In the genomic region with DNA sequence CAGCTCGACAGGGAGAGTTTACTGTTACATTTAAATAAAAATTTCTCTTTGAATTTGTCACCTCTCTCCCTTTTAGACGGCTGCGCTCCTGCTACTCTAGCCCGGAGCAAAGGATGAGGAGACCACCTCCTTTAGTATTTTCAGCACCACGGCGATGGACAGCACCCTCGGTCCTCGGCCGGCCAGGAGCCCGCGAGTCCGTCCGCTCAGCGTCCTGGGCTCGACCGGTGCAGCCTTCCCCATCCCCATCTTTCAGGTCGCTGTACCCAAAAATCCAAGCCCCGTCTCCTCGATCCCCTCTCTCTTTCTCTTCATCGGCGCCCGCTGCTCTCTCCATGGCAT, we compare ENCODE assay signal across 8 cellular contexts. TPM values are rescaled to one million over a fixed set of nuclear protein-coding genes. Genes with fewer than 3 reads are reported as not detected.
DNase-seq lines count a peak whose midpoint lies in the region; ATAC-seq, FAIRE-seq and TF ChIP-seq lines count a peak whose summit lies in the region.

No MANE protein-coding gene starts in this region.

- H3K36me3 ChIP-seq in endothelial cell of umbilical vein (ENCODE audit: control insufficient read depth in 2 of 2, extremely low read depth in 1 of 2, insufficient read depth in 2 of 2, low read length in 2 of 2): no peaks in the 10 kb centered on the region
- H3K36me3 ChIP-seq in mesodermal cell (ENCODE audit: control insufficient read depth, insufficient read depth, low read length): no peaks in the 10 kb centered on the region

- no peak overlapping the region for H3K27ac ChIP-seq in endothelial cell of umbilical vein (ENCODE audit: insufficient read depth, low read depth, low read length)
- H3K27ac ChIP-seq in mesodermal cell (ENCODE audit: low read depth, low read length, severe bottlenecking): no peak overlapping the region

- H3K9me3 ChIP-seq in endothelial cell of umbilical vein (replicated peaks; ENCODE audit: control insufficient read depth, insufficient read depth, low read length): no peaks in the 10 kb centered on the region
- no peaks in the 10 kb centered on the region for H3K9me3 ChIP-seq in mesodermal cell (ENCODE audit: control insufficient read depth, low read length)

- 0 to 2% methylated on average over 18 to 21 of the region's 22 CpGs for WGBS in mesodermal cell (ENCODE audit: insufficient coverage in 2 of 2), 2 experiments

- no peaks in the 10 kb centered on the region for H3K9me1 ChIP-seq in endothelial cell of umbilical vein (replicated peaks; ENCODE audit: control insufficient read depth, extremely low read depth, insufficient read depth, low read length)

- no peaks in the 10 kb centered on the region for H4K20me1 ChIP-seq in endothelial cell of umbilical vein (replicated peaks; ENCODE audit: control insufficient read depth, extremely low read depth, insufficient read depth, low read length)

- peak; percentile 66 for ATAC-seq in Right ventricle myocardium inferior

- no peak for FAIRE-seq in endothelial cell of umbilical vein (lab: Jason Lieb, UNC)

- H3K9ac ChIP-seq in endothelial cell of umbilical vein (replicated peaks; ENCODE audit: extremely low read depth, insufficient read depth, low read length): no peak overlapping the region

- TF ChIP-seq CTCF in endothelial cell of umbilical vein (IDR thresholded peaks at IDR 0.05; ENCODE audit: extremely low read depth in 1 of 2, insufficient read depth in 1 of 2, low read depth in 1 of 2, low read length in 2 of 2): no peak

- intact Hi-C loops in Right ventricle myocardium inferior (cut with DNase I) (no loop called here), cardiac septum (cut with DNase I) (no loop called here), endothelial cell of umbilical vein (cut with micrococcal nuclease) (no loop called here)

- no peaks in the 10 kb centered on the region for H3K79me2 ChIP-seq in endothelial cell of umbilical vein (ENCODE audit: control insufficient read depth, insufficient read depth, low read length)

- CTCF ChIA-PET in endothelial cell of umbilical vein (lab: Charles Lee): no interaction called here

- no TSS peak for BruUV-seq in endothelial cell of umbilical vein (replicated peaks; lab: Mats Ljungman, UMichigan)

- POLR2A ChIA-PET in endothelial cell of umbilical vein (lab: Charles Lee): no interaction called here

- H3K27me3 ChIP-seq in endothelial cell of umbilical vein (ENCODE audit: control insufficient read depth in 2 of 2, insufficient read depth in 2 of 2, low read length in 2 of 2): peaks cover 32 to 50% of the 10 kb centered on the region in 2 experiments

- H3K4me1 ChIP-seq in endothelial cell of umbilical vein (ENCODE audit: control insufficient read depth, extremely low read depth, insufficient read depth, low read length) (peaks cover 4% of the 10 kb centered on the region), mesodermal cell (ENCODE audit: control insufficient read depth, insufficient read depth, low read length, poor library complexity, severe bottlenecking) (peaks cover 8% of the 10 kb centered on the region)

- dilution Hi-C loops in endothelial cell of umbilical vein (cut with MboI; ENCODE audit: extremely low pct_ligation_motif_present, low sequenced_read_pairs): no loop called here

- H3K4me2 ChIP-seq in endothelial cell of umbilical vein (ENCODE audit: insufficient read depth, low read length): no peak overlapping the region

- DNase-seq in Right ventricle myocardium inferior (ENCODE audit: missing footprints) (no peak), cardiac septum (ENCODE audit: low spot score) (no peak), endothelial cell of umbilical vein (ENCODE audit: low read depth, low spot score) (peak; percentile 19), kidney glomerular epithelial cell (lab: John Stamatoyannopoulos, UW) (no peak), D341Med (ENCODE audit: low spot score) (no peak), NCI-H2081 (lab: John Stamatoyannopoulos, UW) (no peak)
- no peak for DNase-seq in stimulated activated CD4-positive, alpha-beta T cell treated with anti-CD3 and anti-CD28 coated beads, Interleukin-4, amount 100 ng/mL, for 24 hours

- H3K4me3 ChIP-seq in endothelial cell of umbilical vein (replicated peaks in 1 of 3; ENCODE audit: insufficient read depth in 1 of 3, low read depth in 1 of 3, low read length in 3 of 3) (no peak overlapping the region), mesodermal cell (ENCODE audit: extremely low read depth, insufficient read depth, low read length, poor library complexity, severe bottlenecking) (peak overlapping the region; percentile 56)

- H2AFZ ChIP-seq in endothelial cell of umbilical vein (ENCODE audit: low read depth, low read length): no peak overlapping the region

- no peak for TF ChIP-seq POLR2A in endothelial cell of umbilical vein (IDR thresholded peaks at IDR 0.05; ENCODE audit: low read depth, low read length)

TF ChIP-seq in endothelial cell of umbilical vein, 7 proteins besides CTCF, POLR2A, EP300 and RAD21:
- TF ChIP-seq FOS (IDR thresholded peaks at IDR 0.05; ENCODE audit: borderline replicate concordance, insufficient read depth, low read length) (no peak), JUN (IDR thresholded peaks at IDR 0.05; ENCODE audit: borderline replicate concordance, insufficient read depth, insufficient read length, low read depth) (no peak)

RNA-seq across cellular contexts. Expression of a gene that starts 0.8 kb away (rescaled TPM):
- not detected for total RNA-seq in Right ventricle myocardium inferior
- 0.24 TPM for total RNA-seq in cardiac septum
- total RNA-seq in endothelial cell of umbilical vein: not detected in 2 replicates
- polyA plus RNA-seq in endothelial cell of umbilical vein: not detected in 2 replicates
- not detected in 2 replicates for polyA plus RNA-seq in endothelial cell of umbilical vein (2011; cell fraction: cytosol; rRNA removed)
- not detected in 2 replicates for polyA plus RNA-seq in endothelial cell of umbilical vein (2011; cell fraction: nucleus; rRNA removed)
- polyA plus RNA-seq in endothelial cell of umbilical vein (2012): not detected in 2 replicates
- not detected in 2 replicates for polyA minus RNA-seq in endothelial cell of umbilical vein
- not detected for polyA minus RNA-seq in endothelial cell of umbilical vein (2011; cell fraction: cytosol; rRNA and poly(A)+ RNA removed)
- polyA minus RNA-seq in endothelial cell of umbilical vein (2011; cell fraction: nucleus; rRNA and poly(A)+ RNA removed): not detected in 2 replicates
- 1.8 TPM for polyA plus RNA-seq in mesodermal cell (2013, experiment 1 of 2)
- 1.4 TPM for polyA plus RNA-seq in mesodermal cell (2013, experiment 2 of 2)
